In the genomic region with DNA sequence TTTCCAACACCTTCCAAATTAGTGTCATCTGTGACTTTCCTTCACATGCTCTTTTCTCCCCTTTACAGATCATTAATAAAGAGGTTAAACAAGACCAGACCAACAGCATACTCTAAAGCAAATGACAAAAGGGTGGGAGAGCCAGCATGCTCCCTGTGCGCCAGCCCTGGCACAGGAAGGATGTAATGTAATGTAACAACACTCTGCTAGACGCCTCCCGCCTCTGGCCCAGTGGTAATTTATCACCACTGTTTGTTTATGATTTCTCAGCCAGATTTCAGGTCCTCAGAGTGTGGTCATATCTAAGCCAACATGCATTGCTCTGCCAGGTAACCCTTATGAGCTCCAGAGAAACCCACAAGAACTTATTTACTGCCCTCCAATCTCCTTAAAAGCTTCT, we compare ENCODE assay signal across 22 cellular contexts.
DNase-seq lines count a peak whose midpoint lies in the region; ATAC-seq and TF ChIP-seq lines count a peak whose summit lies in the region.
"Had no signal": no experiment of that assay in that cellular context is flagged by ENCODE, and none has a peak within 500 bp of the region (broad histone marks: within the 10 kb centered on the region; RNA-seq: fewer than 3 reads in every experiment).

No MANE protein-coding gene starts in this region.

- ATAC-seq in gastroesophageal sphincter (peak; percentile 32), sciatic nerve (peak; percentile 72), HG03432 (IDR thresholded peaks at IDR 0.05; ENCODE audit: unreplicated experiment) (no peak), HG03095 (IDR thresholded peaks at IDR 0.05; ENCODE audit: unreplicated experiment) (no peak)
- ATAC-seq in activated CD8-positive, alpha-beta T cell treated with anti-CD3 and anti-CD28 coated beads for 36 hours = no peak
- ATAC-seq: HepG2, K562 had no signal

- no peaks in the 10 kb centered on the region for H3K9me3 Mint-ChIP-seq in activated CD8-positive, alpha-beta T cell treated with anti-CD3 and anti-CD28 coated beads for 36 hours

- DNase-seq in NCI-H2029 treated with DMSO at 0.1 percent for 48 hours (lab: John Stamatoyannopoulos, UW) (peak; percentile 9), NCI-H2029 (lab: John Stamatoyannopoulos, UW) (no peak), NCI-H69 (lab: John Stamatoyannopoulos, UW) (peak; percentile 10), sciatic nerve (ENCODE audit: low spot score) (no peak)
- DNase-seq in activated CD8-positive, alpha-beta T cell treated with anti-CD3 and anti-CD28 coated beads for 36 hours = no peak
- DNase-seq: 8988T; Caco-2; CD4-positive, alpha-beta memory T cell; DMS 273 treated with DMSO at 0.1 percent for 48 hours; NCI-H1092 treated with DMSO at 0.1 percent for 48 hours; NCI-H1436 treated with DMSO at 0.1 percent for 48 hours; NCI-H1930; NCI-H446 treated with DMSO at 0.1 percent for 48 hours; T-helper 1 cell had no signal

- CTCF ChIA-PET in activated CD8-positive, alpha-beta T cell treated with anti-CD3 and anti-CD28 coated beads for 36 hours (lab: Charles Lee) = no interaction called here

- H3K4me3 ChIP-seq in gastroesophageal sphincter = no peak overlapping the region
- H3K4me3 ChIP-seq: BLaER1 treated with 17β-estradiol and CSF1 and Interleukin-3, amounts not matched to agents 10 nM and 100 nM; K562; SJSA1 had no signal

- H3K36me3 ChIP-seq in gastroesophageal sphincter = no peaks in the 10 kb centered on the region
- H3K36me3 ChIP-seq: BLaER1 treated with 17β-estradiol and CSF1 and Interleukin-3, amounts not matched to agents 10 nM and 100 nM; SJSA1 had no signal

- H3K27ac ChIP-seq in gastroesophageal sphincter = no peak overlapping the region
- H3K27ac ChIP-seq: BLaER1 treated with 17β-estradiol and CSF1 and Interleukin-3, amounts not matched to agents 10 nM and 100 nM; HL-60; SJSA1 had no signal

- 25 to 35% methylated on average over 2 to 3 of the region's 3 CpGs for WGBS in gastroesophageal sphincter (ENCODE audit: low coverage in 1 of 2), 2 donors

- POLR2A ChIA-PET in activated CD8-positive, alpha-beta T cell treated with anti-CD3 and anti-CD28 coated beads for 36 hours (lab: Charles Lee) = no interaction called here

- no peaks in the 10 kb centered on the region for H3K9me3 ChIP-seq in gastroesophageal sphincter
- H3K9me3 ChIP-seq: BLaER1 treated with 17β-estradiol and CSF1 and Interleukin-3, amounts not matched to agents 10 nM and 100 nM; Caco-2; SJSA1 had no signal

- no peaks in the 10 kb centered on the region for H3K36me3 Mint-ChIP-seq in activated CD8-positive, alpha-beta T cell treated with anti-CD3 and anti-CD28 coated beads for 36 hours (ENCODE audit: low read depth)
- H3K36me3 Mint-ChIP-seq: CD4-positive, alpha-beta memory T cell had no signal

- intact Hi-C loops in sciatic nerve (cut with DNase I) = no loop called here
- intact Hi-C loops in activated CD8-positive, alpha-beta T cell treated with anti-CD3 and anti-CD28 coated beads for 36 hours (cut with micrococcal nuclease) = no loop called here

- H3K27ac Mint-ChIP-seq in activated CD8-positive, alpha-beta T cell treated with anti-CD3 and anti-CD28 coated beads for 36 hours = no peak overlapping the region
- H3K27ac Mint-ChIP-seq: CD4-positive, alpha-beta memory T cell had no signal

- no peak overlapping the region for H3K4me3 Mint-ChIP-seq in activated CD8-positive, alpha-beta T cell treated with anti-CD3 and anti-CD28 coated beads for 36 hours
- H3K4me3 Mint-ChIP-seq: CD4-positive, alpha-beta memory T cell had no signal

- no peak for TF ChIP-seq EP300 in gastroesophageal sphincter (IDR thresholded peaks at IDR 0.05)

- TF ChIP-seq POLR2A in gastroesophageal sphincter (IDR thresholded peaks at IDR 0.05) = no peak

- no peaks in the 10 kb centered on the region for H3K27me3 ChIP-seq in gastroesophageal sphincter
- H3K27me3 ChIP-seq: BLaER1 treated with 17β-estradiol and CSF1 and Interleukin-3, amounts not matched to agents 10 nM and 100 nM; SJSA1 had no signal

- H3K4me1 ChIP-seq in gastroesophageal sphincter = peaks cover 0 to 19% (median 0%) of the 10 kb centered on the region in 3 donors
- H3K4me1 ChIP-seq: BLaER1 treated with 17β-estradiol and CSF1 and Interleukin-3, amounts not matched to agents 10 nM and 100 nM; Caco-2; SJSA1 had no signal

- peaks cover 2% of the 10 kb centered on the region for H3K4me1 Mint-ChIP-seq in activated CD8-positive, alpha-beta T cell treated with anti-CD3 and anti-CD28 coated beads for 36 hours (ENCODE audit: low read depth)
- H3K4me1 Mint-ChIP-seq: CD4-positive, alpha-beta memory T cell had no signal

- no peaks in the 10 kb centered on the region for H3K27me3 Mint-ChIP-seq in activated CD8-positive, alpha-beta T cell treated with anti-CD3 and anti-CD28 coated beads for 36 hours
- H3K27me3 Mint-ChIP-seq: CD4-positive, alpha-beta memory T cell had no signal

- no peak for TF ChIP-seq CTCF in gastroesophageal sphincter (IDR thresholded peaks at IDR 0.05)
- TF ChIP-seq CTCF in activated CD8-positive, alpha-beta T cell treated with anti-CD3 and anti-CD28 coated beads for 36 hours (IDR thresholded peaks at IDR 0.05) = no peak

Comparison
In these comparisons a context has a peak if more than half of its experiments do, and no peak if none do; other contexts are left out.
1. DNase-seq: peak in NCI-H2029 treated with DMSO at 0.1 percent for 48 hours (single experiment) and NCI-H69 (single experiment); none in NCI-H2029 (single experiment), sciatic nerve (single experiment) and activated CD8-positive, alpha-beta T cell treated with anti-CD3 and anti-CD28 coated beads for 36 hours (single experiment).
2. ATAC-seq: peak in gastroesophageal sphincter (single experiment) and sciatic nerve (single experiment); none in activated CD8-positive, alpha-beta T cell treated with anti-CD3 and anti-CD28 coated beads for 36 hours (single experiment), HG03432 (single experiment) and HG03095 (single experiment).